In the genomic region with DNA sequence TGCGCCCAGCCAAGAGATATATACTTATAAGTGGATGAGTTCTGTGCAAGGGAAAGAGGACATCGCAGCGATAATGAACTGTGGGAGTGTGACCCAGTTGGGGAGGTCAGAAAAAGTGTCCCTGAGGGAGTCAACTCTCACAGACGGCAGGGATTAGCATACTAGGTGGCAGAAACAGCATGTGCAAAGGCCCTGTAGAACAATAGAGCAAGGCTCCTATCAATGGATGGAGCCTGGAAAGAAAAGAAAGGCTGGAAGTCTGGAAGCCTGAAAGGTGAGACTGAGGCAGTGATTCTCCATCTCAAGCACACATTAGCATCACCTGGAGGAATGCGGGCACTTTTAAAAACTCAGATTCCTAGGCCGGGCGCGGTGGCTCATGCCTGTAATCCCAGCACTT, we compare ENCODE assay signal across 29 cellular contexts. TPM values are rescaled to one million over a fixed set of nuclear protein-coding genes. Genes with fewer than 3 reads are reported as not detected.
"Had no signal": no experiment of that assay in that cellular context is flagged by ENCODE, and none has a peak within 500 bp of the region (broad histone marks: within the 10 kb centered on the region; RNA-seq: fewer than 3 reads in every experiment).

No MANE protein-coding gene starts in this region.

- H3K27me3 Mint-ChIP-seq: activated CD4-positive, alpha-beta T cell treated with anti-CD3 and anti-CD28 coated beads for 36 hours; activated CD8-positive, alpha-beta memory T cell treated with anti-CD3 and anti-CD28 coated beads, Interleukin-2, amount 10 ng/mL, durations not matched to agents 7 days and 5 days; activated naive CD8-positive, alpha-beta T cell treated with anti-CD3 and anti-CD28 coated beads, Interleukin-2, amount 50 U/mL, for 24 hours had no signal

- H3K9me3 Mint-ChIP-seq: activated CD4-positive, alpha-beta memory T cell treated with anti-CD3 and anti-CD28 coated beads for 36 hours had no signal

- H3K4me3 Mint-ChIP-seq: activated CD4-positive, alpha-beta memory T cell treated with anti-CD3 and anti-CD28 coated beads for 36 hours; activated CD4-positive, alpha-beta T cell treated with anti-CD3 and anti-CD28 coated beads for 36 hours; activated CD4-positive, alpha-beta T cell treated with anti-CD3 and anti-CD28 coated beads, Interleukin-2, amount 10 ng/mL, durations not matched to agents 24 days and 14 days; activated CD8-positive, alpha-beta memory T cell treated with anti-CD3 and anti-CD28 coated beads, Interleukin-2, amount 10 ng/mL, durations not matched to agents 7 days and 5 days; activated CD8-positive, alpha-beta T cell treated with anti-CD3 and anti-CD28 coated beads, Interleukin-2, amount 10 ng/mL, durations not matched to agents 7 days and 5 days; activated naive CD4-positive, alpha-beta T cell treated with anti-CD3 and anti-CD28 coated beads, Interleukin-2, amount 10 ng/mL, durations not matched to agents 7 days and 5 days; activated naive CD8-positive, alpha-beta T cell treated with anti-CD3 and anti-CD28 coated beads, Interleukin-2, amount 50 U/mL, for 24 hours; activated T-cell treated with anti-CD3 and anti-CD28 coated beads, Interleukin-2, amount 50 U/mL, for 72 hours had no signal

- H3K27ac Mint-ChIP-seq: activated CD4-positive, alpha-beta memory T cell treated with anti-CD3 and anti-CD28 coated beads for 36 hours; activated CD4-positive, alpha-beta T cell treated with anti-CD3 and anti-CD28 coated beads for 36 hours; activated CD4-positive, alpha-beta T cell treated with anti-CD3 and anti-CD28 coated beads, Interleukin-2, amount 10 ng/mL, durations not matched to agents 24 days and 14 days; activated CD8-positive, alpha-beta memory T cell treated with anti-CD3 and anti-CD28 coated beads, Interleukin-2, amount 10 ng/mL, durations not matched to agents 7 days and 5 days; activated CD8-positive, alpha-beta T cell treated with anti-CD3 and anti-CD28 coated beads, Interleukin-2, amount 10 ng/mL, durations not matched to agents 7 days and 5 days; activated naive CD4-positive, alpha-beta T cell treated with anti-CD3 and anti-CD28 coated beads, Interleukin-2, amount 10 ng/mL, durations not matched to agents 7 days and 5 days; activated naive CD4-positive, alpha-beta T cell treated with anti-CD3 and anti-CD28 coated beads, Interleukin-2, amount 50 U/mL, for 72 hours; activated naive CD8-positive, alpha-beta T cell treated with anti-CD3 and anti-CD28 coated beads, Interleukin-2, amount 50 U/mL, for 24 hours; activated T-cell treated with anti-CD3 and anti-CD28 coated beads, Interleukin-2, amount 50 U/mL, for 72 hours had no signal

- ATAC-seq: activated CD4-positive, alpha-beta T cell treated with anti-CD3 and anti-CD28 coated beads for 36 hours; activated CD8-positive, alpha-beta memory T cell treated with anti-CD3 and anti-CD28 coated beads, Interleukin-2, amount 10 ng/mL, durations not matched to agents 7 days and 5 days; activated CD8-positive, alpha-beta T cell treated with anti-CD3 and anti-CD28 coated beads, Interleukin-2, amount 10 ng/mL, durations not matched to agents 7 days and 5 days; activated naive CD4-positive, alpha-beta T cell treated with anti-CD3 and anti-CD28 coated beads, Interleukin-2, amount 50 U/mL, for 72 hours; activated naive CD8-positive, alpha-beta T cell treated with anti-CD3 and anti-CD28 coated beads, Interleukin-2, amount 50 U/mL, for 24 hours; activated T-cell treated with anti-CD3 and anti-CD28 coated beads, Interleukin-2, amount 50 U/mL, for 72 hours; body of pancreas; gastroesophageal sphincter had no signal

- H3K4me1 Mint-ChIP-seq: activated naive CD4-positive, alpha-beta T cell treated with anti-CD3 and anti-CD28 coated beads, Interleukin-2, amount 10 ng/mL, durations not matched to agents 7 days and 5 days had no signal

- DNase-seq: activated CD4-positive, alpha-beta memory T cell treated with anti-CD3 and anti-CD28 coated beads for 36 hours; activated CD4-positive, alpha-beta T cell treated with anti-CD3 and anti-CD28 coated beads for 36 hours; activated CD4-positive, alpha-beta T cell treated with anti-CD3 and anti-CD28 coated beads, Interleukin-2, amount 10 ng/mL, durations not matched to agents 24 days and 14 days; activated CD4-positive, CD25-positive, alpha-beta regulatory T cell; activated CD4-positive, CD25-positive, alpha-beta regulatory T cell treated with anti-CD3 and anti-CD28 coated beads, Interleukin-2, amount 50 U/mL, for 72 hours; activated CD8-positive, alpha-beta memory T cell treated with anti-CD3 and anti-CD28 coated beads, Interleukin-2, amount 10 ng/mL, durations not matched to agents 7 days and 5 days; activated CD8-positive, alpha-beta memory T cell treated with anti-CD3 and anti-CD28 coated beads, Interleukin-2, amount 50 U/mL, for 4 hours; activated CD8-positive, alpha-beta T cell treated with anti-CD3 and anti-CD28 coated beads, Interleukin-2, amount 10 ng/mL, durations not matched to agents 7 days and 5 days; activated gamma-delta T cell; activated naive CD4-positive, alpha-beta T cell; activated naive CD4-positive, alpha-beta T cell treated with anti-CD3 and anti-CD28 coated beads, Interleukin-2, amount 10 ng/mL, durations not matched to agents 7 days and 5 days; activated naive CD8-positive, alpha-beta T cell treated with anti-CD3 and anti-CD28 coated beads, Interleukin-2, amount 50 U/mL, for 24 hours; activated T-cell treated with anti-CD3 and anti-CD28 coated beads, Interleukin-2, amount 50 U/mL, for 1 hour; activated T-cell treated with anti-CD3 and anti-CD28 coated beads, Interleukin-2, amount 50 U/mL, for 72 hours; adrenal gland; amygdala; body of pancreas; caudate nucleus; colonic mucosa; effector CD8-positive, alpha-beta T cell; esophagus squamous epithelium; foreskin melanocyte; T-helper 2 cell had no signal

- H3K36me3 Mint-ChIP-seq: activated CD4-positive, alpha-beta memory T cell treated with anti-CD3 and anti-CD28 coated beads for 36 hours; activated CD8-positive, alpha-beta memory T cell treated with anti-CD3 and anti-CD28 coated beads, Interleukin-2, amount 10 ng/mL, durations not matched to agents 7 days and 5 days; activated naive CD4-positive, alpha-beta T cell treated with anti-CD3 and anti-CD28 coated beads, Interleukin-2, amount 10 ng/mL, durations not matched to agents 7 days and 5 days; activated naive CD4-positive, alpha-beta T cell treated with anti-CD3 and anti-CD28 coated beads, Interleukin-2, amount 50 U/mL, for 72 hours had no signal

RNA-seq across cellular contexts. Expression of a gene that starts 21.4 kb away (rescaled TPM):
- total RNA-seq: dermis microvascular lymphatic vessel endothelial cell, endothelial cell of umbilical vein, fibroblast of lung, glomerular endothelial cell had no signal

RNA-seq across cellular contexts. Expression of a gene that starts 29.1 kb away (rescaled TPM):
- total RNA-seq: endothelial cell of umbilical vein had no signal
